8 cellular contexts compared by ENCODE assay signal in genomic region chr1:24909388-24909898, GRCh38. TPM values are rescaled to one million over a fixed set of nuclear protein-coding genes. Genes with fewer than 3 reads are reported as not detected.
DNase-seq lines count a peak whose midpoint lies in the region; ATAC-seq, FAIRE-seq and TF ChIP-seq lines count a peak whose summit lies in the region.

No MANE protein-coding gene starts in this region.

- DNase-seq in BJ (ENCODE audit: low read depth) (no peak), Kasumi-1 (lab: John Stamatoyannopoulos, UW) (peak; percentile 78 to 84), brain microvascular endothelial cell (peak; percentile 82), left colon (peak; percentile 76 to 84), urothelium cell line (ENCODE audit: low spot score) (no peak)

- POLR2A ChIA-PET in BJ (lab: Charles Lee): no interaction called here

- in situ Hi-C loops in brain microvascular endothelial cell (cut with HindIII; ENCODE audit: low pct_ligation_motif_present, low sequenced_read_pairs): no loop called here

- ATAC-seq in left colon (peak; percentile 86), HG02571 (IDR thresholded peaks at IDR 0.05; ENCODE audit: unreplicated experiment) (no peak), GM21360 (IDR thresholded peaks at IDR 0.05; ENCODE audit: unreplicated experiment) (no peak), GM19452 (IDR thresholded peaks at IDR 0.05; ENCODE audit: unreplicated experiment) (no peak)

- no peaks in the 10 kb centered on the region for H3K36me3 ChIP-seq in BJ (ENCODE audit: control insufficient read depth, insufficient read depth, low read length)
- H3K36me3 ChIP-seq in brain microvascular endothelial cell (replicated peaks): peaks cover 2% of the 10 kb centered on the region

- no peak overlapping the region for H3K27ac ChIP-seq in brain microvascular endothelial cell

- peak; percentile 44 for FAIRE-seq in urothelium cell line (lab: Jason Lieb, UNC)

- TF ChIP-seq CTCF in BJ (IDR thresholded peaks at IDR 0.05; ENCODE audit: insufficient read depth, low read depth, low read length) (peak; percentile 54), brain microvascular endothelial cell (IDR thresholded peaks at IDR 0.05; ENCODE audit: low read depth, low read length, missing control alignments) (peak; percentile 85)

- H3K27me3 ChIP-seq in BJ (ENCODE audit: control insufficient read depth, insufficient read depth, low read length) (no peaks in the 10 kb centered on the region), brain microvascular endothelial cell (replicated peaks) (no peaks in the 10 kb centered on the region)

- intact Hi-C loops in left colon (cut with DNase I, micrococcal nuclease): no loop called here

- H3K4me3 ChIP-seq in BJ (ENCODE audit: low read depth, low read length): no peak overlapping the region
- no peak overlapping the region for H3K4me3 ChIP-seq in brain microvascular endothelial cell (ENCODE audit: low read depth, low read length)

- CTCF ChIA-PET in BJ (lab: Yijun Ruan, JAX): interaction anchor here (0.6 to 5.4 kb wide), 7 partner anchors 8 to 1215 kb away, joined by 3 to 39 read pairs (median 3); no protein-coding TSS in a partner anchor

RNA-seq across cellular contexts. Expression of gene RUNX3, which starts 20.6 kb away (rescaled TPM):
- 0.23 and 0.54 TPM in 2 replicates for polyA plus RNA-seq in BJ (2011; rRNA removed)
- polyA minus RNA-seq in BJ (2011; rRNA and poly(A)+ RNA removed): 0.41 and 0.57 TPM in 2 replicates
- 1 to 10 TPM; 1.6 to 5.7 TPM for total RNA-seq in left colon

Comparison
In these comparisons a context has a peak if more than half of its experiments do, and no peak if none do; other contexts are left out.
1. DNase-seq: peak in Kasumi-1 (2 of 2), brain microvascular endothelial cell (single experiment) and left colon (2 of 2); none in BJ (single experiment) and urothelium cell line (single experiment).